ENCODE assay signal across 11 cellular contexts in genomic region chr2:162029287-162029901, GRCh38. TPM values are rescaled to one million over a fixed set of nuclear protein-coding genes. Genes with fewer than 3 reads are reported as not detected.
DNase-seq lines count a peak whose midpoint lies in the region; ATAC-seq and TF ChIP-seq lines count a peak whose summit lies in the region.
"Had no signal": no experiment of that assay in that cellular context is flagged by ENCODE, and none has a peak within 500 bp of the region (broad histone marks: within the 10 kb centered on the region; RNA-seq: fewer than 3 reads in every experiment).

No MANE protein-coding gene starts in this region.

- no peaks in the 10 kb centered on the region for H3K27me3 Mint-ChIP-seq in nephron progenitor cell (ENCODE audit: low read depth, poor library complexity)
- H3K27me3 Mint-ChIP-seq in activated CD4-positive, alpha-beta T cell treated with anti-CD3 and anti-CD28 coated beads for 36 hours: no peaks in the 10 kb centered on the region

- H3K9ac ChIP-seq in DND-41 (ENCODE audit: low read depth, low read length): no peak overlapping the region

- H3K27ac Mint-ChIP-seq in nephron progenitor cell: no peak overlapping the region
- no peak overlapping the region for H3K27ac Mint-ChIP-seq in activated CD4-positive, alpha-beta T cell treated with anti-CD3 and anti-CD28 coated beads for 36 hours

- WGBS in esophagus muscularis mucosa: 59% methylated on average over 9 of the region's 9 CpGs

- H3K4me1 Mint-ChIP-seq in nephron progenitor cell: peaks cover 68% of the 10 kb centered on the region
- peaks cover 19% of the 10 kb centered on the region for H3K4me1 Mint-ChIP-seq in activated CD4-positive, alpha-beta T cell treated with anti-CD3 and anti-CD28 coated beads for 36 hours

- H3K4me1 ChIP-seq in DND-41 (ENCODE audit: insufficient read depth, low read length) (peaks cover 15% of the 10 kb centered on the region), OCI-LY7 (ENCODE audit: insufficient read depth, low read length, poor library complexity, severe bottlenecking) (no peaks in the 10 kb centered on the region), esophagus muscularis mucosa (peaks cover 0 to 18% (median 0%) of the 10 kb centered on the region in 4 donors)

- H3K4me3 ChIP-seq in DND-41 (ENCODE audit: low read depth in 1 of 2, low read length in 2 of 2) (no peak overlapping the region), epithelial cell of esophagus (ENCODE audit: low read length) (no peak overlapping the region), OCI-LY7 (ENCODE audit: low read depth, low read length, poor library complexity, severe bottlenecking) (no peak overlapping the region), esophagus muscularis mucosa (no peak overlapping the region)

- no peak overlapping the region for H3K4me2 ChIP-seq in DND-41 (ENCODE audit: insufficient read depth, low read length)
- H3K4me2 ChIP-seq in OCI-LY7 (ENCODE audit: low read length): no peak overlapping the region

- no peak for TF ChIP-seq EP300 in esophagus muscularis mucosa (IDR thresholded peaks at IDR 0.05)

- BruUV-seq in OCI-LY7 (replicated peaks; lab: Mats Ljungman, UMichigan): no TSS peak

- H2AFZ ChIP-seq in DND-41 (ENCODE audit: low read depth, low read length) (no peak overlapping the region), OCI-LY7 (ENCODE audit: low read length) (no peak overlapping the region)

- intact Hi-C loops in OCI-LY7 (cut with micrococcal nuclease; ENCODE audit: unreplicated experiment) (no loop called here), esophagus muscularis mucosa (cut with DNase I) (no loop called here)
- intact Hi-C loops in activated CD4-positive, alpha-beta T cell treated with anti-CD3 and anti-CD28 coated beads for 36 hours (cut with DNase I, micrococcal nuclease): no loop called here

- no peak overlapping the region for H3K4me3 Mint-ChIP-seq in nephron progenitor cell
- no peak overlapping the region for H3K4me3 Mint-ChIP-seq in activated CD4-positive, alpha-beta T cell treated with anti-CD3 and anti-CD28 coated beads for 36 hours

- H3K9me3 ChIP-seq in DND-41 (ENCODE audit: insufficient read depth, low read length, severe bottlenecking) (no peaks in the 10 kb centered on the region), OCI-LY7 (ENCODE audit: low read length) (no peaks in the 10 kb centered on the region), esophagus muscularis mucosa (no peaks in the 10 kb centered on the region)

- H3K36me3 ChIP-seq in DND-41 (ENCODE audit: insufficient read depth, low read length): peaks cover 97% of the 10 kb centered on the region
- H3K36me3 ChIP-seq in OCI-LY7 (ENCODE audit: insufficient read depth, low read length): no peaks in the 10 kb centered on the region
- H3K36me3 ChIP-seq in esophagus muscularis mucosa: no peaks in the 10 kb centered on the region

- CTCF ChIA-PET in OCI-LY7 (lab: Charles Lee; ENCODE audit: unreplicated experiment): no interaction called here
- CTCF ChIA-PET in activated CD4-positive, alpha-beta T cell treated with anti-CD3 and anti-CD28 coated beads for 36 hours (lab: Charles Lee): interaction anchor here (0.7 kb wide), 1 partner anchor 15 kb away, joined by 4 read pairs; no protein-coding TSS in a partner anchor

- H3K27ac ChIP-seq in DND-41 (ENCODE audit: low read length) (peak overlapping the region; percentile 60), OCI-LY7 (ENCODE audit: low read depth, low read length, poor library complexity, severe bottlenecking) (no peak overlapping the region), esophagus muscularis mucosa (replicated peaks in 1 of 4) (no peak overlapping the region)

- H3K9me2 ChIP-seq in OCI-LY7 (ENCODE audit: insufficient read depth, low read length): no peaks in the 10 kb centered on the region

- ATAC-seq in DND-41 (ENCODE audit: insufficient read depth, low read depth): peak; percentile 80
- ATAC-seq in GM21576 (IDR thresholded peaks at IDR 0.05; ENCODE audit: unreplicated experiment): no peak
- ATAC-seq in activated CD4-positive, alpha-beta T cell treated with anti-CD3 and anti-CD28 coated beads for 36 hours: no peak
- ATAC-seq: activated CD4-positive, CD25-positive, alpha-beta regulatory T cell treated with anti-CD3 and anti-CD28 coated beads, Interleukin-2, amount 50 U/mL, for 24 hours had no signal

- TF ChIP-seq POLR2A in esophagus muscularis mucosa (IDR thresholded peaks at IDR 0.05; ENCODE audit: low read depth): no peak

- H3K36me3 Mint-ChIP-seq in nephron progenitor cell (ENCODE audit: low read depth): no peaks in the 10 kb centered on the region
- peaks cover 30% of the 10 kb centered on the region for H3K36me3 Mint-ChIP-seq in activated CD4-positive, alpha-beta T cell treated with anti-CD3 and anti-CD28 coated beads for 36 hours (ENCODE audit: low read depth)

- DNase-seq in DND-41 (peak; percentile 42), NCI-H446 (lab: John Stamatoyannopoulos, UW) (peak; percentile 67 to 85), epithelial cell of esophagus (ENCODE audit: low read depth) (peak; percentile 86), nephron progenitor cell (peak; percentile 23), OCI-LY7 (ENCODE audit: low spot score) (no peak), esophagus muscularis mucosa (ENCODE audit: extremely low spot score) (no peak)
- no peak for DNase-seq in activated CD4-positive, alpha-beta T cell treated with anti-CD3 and anti-CD28 coated beads for 36 hours
- DNase-seq: cortex of kidney, midbrain had no signal

- no peaks in the 10 kb centered on the region for H3K9me3 Mint-ChIP-seq in nephron progenitor cell
- no peaks in the 10 kb centered on the region for H3K9me3 Mint-ChIP-seq in activated CD4-positive, alpha-beta T cell treated with anti-CD3 and anti-CD28 coated beads for 36 hours (ENCODE audit: low read depth)

- H3K27me3 ChIP-seq in DND-41 (ENCODE audit: insufficient read depth, low read length, poor library complexity) (no peaks in the 10 kb centered on the region), esophagus muscularis mucosa (no peaks in the 10 kb centered on the region)

- POLR2A ChIA-PET in OCI-LY7 (lab: Charles Lee): no interaction called here
- POLR2A ChIA-PET in activated CD4-positive, alpha-beta T cell treated with anti-CD3 and anti-CD28 coated beads for 36 hours (lab: Charles Lee): no interaction called here

- TF ChIP-seq CTCF in DND-41 (IDR thresholded peaks at IDR 0.05; ENCODE audit: borderline replicate concordance, extremely low read depth, low read length, poor library complexity, severe bottlenecking): no peak
- TF ChIP-seq CTCF in epithelial cell of esophagus (IDR thresholded peaks at IDR 0.05; ENCODE audit: insufficient read depth, low read depth, low read length, missing control alignments): no peak
- TF ChIP-seq CTCF in nephron progenitor cell (IDR thresholded peaks at IDR 0.05): no peak
- no peak for TF ChIP-seq CTCF in OCI-LY7 (conservative IDR thresholded peaks at IDR 0.05; ENCODE audit: low read length)
- TF ChIP-seq CTCF in esophagus muscularis mucosa (IDR thresholded peaks at IDR 0.05): no peak

- H3K79me2 ChIP-seq in DND-41 (ENCODE audit: insufficient read depth, low read length): no peaks in the 10 kb centered on the region
- H3K79me2 ChIP-seq in OCI-LY7 (ENCODE audit: insufficient read depth, low read depth, low read length): no peaks in the 10 kb centered on the region

- no peaks in the 10 kb centered on the region for H4K20me1 ChIP-seq in DND-41 (ENCODE audit: insufficient read depth, low read length)
- H4K20me1 ChIP-seq in OCI-LY7 (ENCODE audit: insufficient read depth, low read length): no peaks in the 10 kb centered on the region

RNA-seq across cellular contexts. Expression of gene DPP4, which starts 44.6 kb away (rescaled TPM):
- not detected in 2 replicates for total RNA-seq in OCI-LY7 (2014; rRNA removed; shearing (Covaris generic))
- total RNA-seq in OCI-LY7 (2022): not detected in 2 replicates
- 1 to 10 TPM; 2.2 to 4.1 (median 2.8) TPM for total RNA-seq in esophagus muscularis mucosa
- total RNA-seq in activated CD4-positive, alpha-beta T cell treated with anti-CD3 and anti-CD28 coated beads for 36 hours: 10 to 100 TPM; 15.9 to 22.4 TPM

Comparison
In these comparisons a context has a peak if more than half of its experiments do, and no peak if none do; other contexts are left out.
1. DNase-seq: peak in DND-41 (single experiment), NCI-H446 (2 of 2), epithelial cell of esophagus (single experiment) and nephron progenitor cell (single experiment); none in OCI-LY7 (single experiment), esophagus muscularis mucosa (single experiment) and activated CD4-positive, alpha-beta T cell treated with anti-CD3 and anti-CD28 coated beads for 36 hours (single experiment).